Comparison of ENCODE assay signal across 17 cellular contexts in the genomic region with DNA sequence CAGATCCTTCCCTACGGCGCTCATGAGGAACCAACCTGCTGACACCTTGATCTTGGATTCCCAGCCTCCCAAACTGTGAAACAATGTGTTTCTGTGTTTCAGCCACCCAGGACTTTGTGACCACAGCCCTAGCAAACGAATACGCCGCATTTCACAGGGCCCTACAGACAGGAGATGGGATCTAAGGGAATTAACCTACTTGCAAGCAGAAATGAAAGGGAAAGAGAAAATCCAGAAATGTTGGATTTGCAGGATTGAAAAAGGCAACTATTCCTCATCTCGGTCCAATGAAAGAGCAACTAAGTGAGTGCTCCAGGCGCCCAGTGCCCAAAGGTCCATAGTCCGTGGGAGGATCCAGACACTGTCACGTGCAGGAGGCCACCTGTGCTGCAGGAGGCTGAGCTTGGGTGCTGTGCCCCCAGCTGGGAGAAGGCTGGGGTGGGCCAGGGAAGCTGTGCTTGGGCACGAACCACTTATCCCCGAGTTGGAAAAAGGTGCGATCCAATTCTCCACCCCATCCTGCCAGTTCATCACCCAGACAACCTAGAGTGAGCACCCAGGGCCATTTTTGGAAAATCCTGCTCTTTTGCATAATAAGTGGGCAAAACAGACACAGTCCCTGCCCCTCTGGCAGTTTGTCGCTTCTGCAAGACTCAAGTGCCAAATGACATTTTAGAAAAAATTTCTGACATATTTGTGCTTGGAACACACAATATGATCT.
DNase-seq lines count a peak whose midpoint lies in the region; ATAC-seq and TF ChIP-seq lines count a peak whose summit lies in the region.
"Had no signal": no experiment of that assay in that cellular context is flagged by ENCODE, and none has a peak within 500 bp of the region (broad histone marks: within the 10 kb centered on the region; RNA-seq: fewer than 3 reads in every experiment).

No MANE protein-coding gene starts in this region.

- H3K36me3 ChIP-seq in colonic mucosa, result no peaks in the 10 kb centered on the region
- H3K36me3 ChIP-seq: neutrophil, suprapubic skin had no signal

- intact Hi-C loops in colonic mucosa (cut with DNase I), result no loop called here

- H3K4me3 ChIP-seq in Jurkat, Clone E6-1 (ENCODE audit: low read length), result no peak overlapping the region
- H3K4me3 ChIP-seq in colonic mucosa, result no peak overlapping the region
- H3K4me3 ChIP-seq: suprapubic skin had no signal

- H3K4me1 ChIP-seq in colonic mucosa, result peaks cover 9% of the 10 kb centered on the region

- no peak for ATAC-seq in naive thymus-derived CD8-positive, alpha-beta T cell

- POLR2A ChIA-PET in naive thymus-derived CD8-positive, alpha-beta T cell (lab: Charles Lee), result interaction anchor here (0.8 kb wide), 1 partner anchor 59 kb away, joined by 5 read pairs; no protein-coding TSS in a partner anchor

- H3K9me3 Mint-ChIP-seq in mesothelial cell of epicardium, result no peaks in the 10 kb centered on the region
- H3K9me3 Mint-ChIP-seq in type B pancreatic cell, result no peaks in the 10 kb centered on the region
- H3K9me3 Mint-ChIP-seq in naive thymus-derived CD8-positive, alpha-beta T cell, result peaks cover 0 to 3% (median 0%) of the 10 kb centered on the region in 9 donors

- H3K27me3 Mint-ChIP-seq in mesothelial cell of epicardium (ENCODE audit: low read depth) (no peaks in the 10 kb centered on the region), type B pancreatic cell (peaks cover 12% of the 10 kb centered on the region)
- H3K27me3 Mint-ChIP-seq in naive thymus-derived CD8-positive, alpha-beta T cell, result peaks cover 5 to 24% (median 23%) of the 10 kb centered on the region in 5 donors

- peak overlapping the region; percentile 54 for H3K4me3 Mint-ChIP-seq in mesothelial cell of epicardium
- H3K4me3 Mint-ChIP-seq in type B pancreatic cell, result no peak overlapping the region
- H3K4me3 Mint-ChIP-seq in naive thymus-derived CD8-positive, alpha-beta T cell, result no peak overlapping the region
- H3K4me3 Mint-ChIP-seq: CD14-positive monocyte had no signal

- peaks cover 13% of the 10 kb centered on the region for H3K27me3 ChIP-seq in colonic mucosa
- H3K27me3 ChIP-seq: suprapubic skin had no signal

- H3K9me3 ChIP-seq in colonic mucosa, result no peaks in the 10 kb centered on the region
- H3K9me3 ChIP-seq: neutrophil, suprapubic skin had no signal

- H3K27ac ChIP-seq in colonic mucosa, result no peak overlapping the region
- H3K27ac ChIP-seq: epithelial cell of prostate, neutrophil, suprapubic skin had no signal

- no peak for TF ChIP-seq CTCF in colonic mucosa (IDR thresholded peaks at IDR 0.05)
- no peak for TF ChIP-seq CTCF in mesothelial cell of epicardium (IDR thresholded peaks at IDR 0.05; ENCODE audit: unreplicated experiment)
- TF ChIP-seq CTCF in type B pancreatic cell (conservative IDR thresholded peaks at IDR 0.05), result no peak

- peaks cover 46% of the 10 kb centered on the region for H3K4me1 Mint-ChIP-seq in mesothelial cell of epicardium
- H3K4me1 Mint-ChIP-seq in type B pancreatic cell (ENCODE audit: unreplicated experiment), result peaks cover 38% of the 10 kb centered on the region
- H3K4me1 Mint-ChIP-seq in naive thymus-derived CD8-positive, alpha-beta T cell, result peaks cover 7 to 25% (median 20%) of the 10 kb centered on the region in 4 donors

- H3K9ac ChIP-seq in colonic mucosa (ENCODE audit: low read depth in 2 of 2, low read length in 2 of 2), result peak overlapping the region in 1 of 2 donors; percentile 21

- peak overlapping the region; percentile 98 for H3K27ac Mint-ChIP-seq in mesothelial cell of epicardium
- H3K27ac Mint-ChIP-seq in type B pancreatic cell, result peak overlapping the region; percentile 70
- H3K27ac Mint-ChIP-seq in naive thymus-derived CD8-positive, alpha-beta T cell, result no peak overlapping the region

- peak; percentile 31 for DNase-seq in Jurkat, Clone E6-1 (ENCODE audit: low read depth, low spot score)
- DNase-seq in colonic mucosa (peak; percentile 81), mesothelial cell of epicardium (ENCODE audit: low spot score in 2 of 2, unreplicated experiment in 2 of 2) (no peak), type B pancreatic cell (ENCODE audit: extremely low spot score, unreplicated experiment) (no peak), GF-D8 (lab: John Stamatoyannopoulos, UW) (no peak)
- no peak for DNase-seq in naive thymus-derived CD8-positive, alpha-beta T cell
- no peak for DNase-seq in activated CD4-positive, alpha-beta T cell treated with anti-CD3 and anti-CD28 coated beads, Interleukin-2, amount 50 U/mL, for 1 hour
- DNase-seq: activated CD4-positive, alpha-beta T cell treated with anti-CD3 and anti-CD28 coated beads for 1 hour; activated naive CD4-positive, alpha-beta T cell treated with Interleukin-2 at 50 U/mL for 16 hours; DMS53; NK-92 treated with Interleukin-12 subunit alpha and Interleukin-12 subunit beta, amount 100 ng/mL, for 24 hours; SHP77; stimulated activated CD4-positive, alpha-beta T cell treated with anti-CD3 and anti-CD28 coated beads, Interleukin-2, amount 100 ng/mL, for 48 hours had no signal

- H3K36me3 Mint-ChIP-seq in mesothelial cell of epicardium (peaks cover 6% of the 10 kb centered on the region), type B pancreatic cell (no peaks in the 10 kb centered on the region)
- H3K36me3 Mint-ChIP-seq in naive thymus-derived CD8-positive, alpha-beta T cell, result no peaks in the 10 kb centered on the region

Comparison
In these comparisons a context has a peak if more than half of its experiments do, and no peak if none do; other contexts are left out.
1. DNase-seq: peak in Jurkat, Clone E6-1 (single experiment) and colonic mucosa (single experiment); none in mesothelial cell of epicardium (0 of 2), type B pancreatic cell (single experiment), GF-D8 (single experiment), naive thymus-derived CD8-positive, alpha-beta T cell (0 of 10) and activated CD4-positive, alpha-beta T cell treated with anti-CD3 and anti-CD28 coated beads, Interleukin-2, amount 50 U/mL, for 1 hour (single experiment).
2. H3K27ac Mint-ChIP-seq: peak in mesothelial cell of epicardium (single experiment) and type B pancreatic cell (single experiment); none in naive thymus-derived CD8-positive, alpha-beta T cell (0 of 10).